In genomic region chr2:10001551-10001950, GRCh38 we compare ENCODE assay signal across 30 cellular contexts.
"Had no signal": no experiment of that assay in that cellular context is flagged by ENCODE, and none has a peak within 500 bp of the region (broad histone marks: within the 10 kb centered on the region; RNA-seq: fewer than 3 reads in every experiment).

No MANE protein-coding gene starts in this region.

- H3K27ac Mint-ChIP-seq: activated CD4-positive, alpha-beta T cell treated with anti-CD3 and anti-CD28 coated beads, Interleukin-2, amount 10 ng/mL, durations not matched to agents 7 days and 5 days; activated CD8-positive, alpha-beta memory T cell treated with anti-CD3 and anti-CD28 coated beads, Interleukin-2, amount 10 ng/mL, durations not matched to agents 7 days and 5 days; activated CD8-positive, alpha-beta T cell treated with anti-CD3 and anti-CD28 coated beads, Interleukin-2, amount 10 ng/mL, durations not matched to agents 7 days and 5 days; activated naive CD8-positive, alpha-beta T cell; dendritic cell treated with granulocyte-macrophage colony-stimulating factor and Interleukin-4, amounts not matched to agents 40 ng/mL and 50 ng/mL, for 4 days; neural progenitor cell; progenitor cell of endocrine pancreas had no signal

- H3K36me3 ChIP-seq: left ventricle myocardium inferior, neural progenitor cell, uterus had no signal

- H3K4me3 Mint-ChIP-seq: activated CD4-positive, alpha-beta T cell treated with anti-CD3 and anti-CD28 coated beads, Interleukin-2, amount 10 ng/mL, durations not matched to agents 7 days and 5 days; activated CD8-positive, alpha-beta memory T cell treated with anti-CD3 and anti-CD28 coated beads, Interleukin-2, amount 10 ng/mL, durations not matched to agents 7 days and 5 days; activated CD8-positive, alpha-beta T cell treated with anti-CD3 and anti-CD28 coated beads, Interleukin-2, amount 10 ng/mL, durations not matched to agents 7 days and 5 days; activated naive CD8-positive, alpha-beta T cell; central memory CD8-positive, alpha-beta T cell; dendritic cell treated with granulocyte-macrophage colony-stimulating factor and Interleukin-4, amounts not matched to agents 40 ng/mL and 50 ng/mL, for 4 days; endodermal cell; natural killer cell; neural progenitor cell had no signal

- DNase-seq: activated CD4-positive, alpha-beta T cell treated with anti-CD3 and anti-CD28 coated beads for 1 hour; activated CD4-positive, alpha-beta T cell treated with anti-CD3 and anti-CD28 coated beads, Interleukin-2, amount 10 ng/mL, durations not matched to agents 7 days and 5 days; activated CD8-positive, alpha-beta memory T cell treated with anti-CD3 and anti-CD28 coated beads, Interleukin-2, amount 10 ng/mL, durations not matched to agents 7 days and 5 days; activated CD8-positive, alpha-beta T cell treated with anti-CD3 and anti-CD28 coated beads, Interleukin-2, amount 10 ng/mL, durations not matched to agents 7 days and 5 days; activated naive CD4-positive, alpha-beta T cell treated with Interleukin-2 at 50 U/mL for 16 hours; activated T-cell treated with anti-CD3 and anti-CD28 coated beads, Interleukin-2, amount 50 U/mL, for 48 hours; anterior cingulate cortex; endodermal cell; glutamatergic neuron; islet precursor cell; left ventricle myocardium inferior; mesendoderm; natural killer cell; occipital lobe; stimulated activated CD4-positive, alpha-beta T cell treated with anti-CD3 and anti-CD28 coated beads, Interleukin-12 subunit alpha, Interleukin-12 subunit beta, amount 100 ng/mL, for 4 hours; stimulated activated CD4-positive, alpha-beta T cell treated with anti-CD3 and anti-CD28 coated beads, Interleukin-4, amount 100 ng/mL, for 1 hour; stimulated activated naive CD8-positive, alpha-beta T cell treated with anti-CD3 and anti-CD28 coated beads, Interleukin-15, Interleukin-2, amounts not matched to agents 100 U/mL and 50 U/mL, for 24 hours; T1000; testis; trophoblast cell had no signal

- H3K27me3 ChIP-seq: neural progenitor cell, testis, uterus had no signal

- H3K36me3 Mint-ChIP-seq: activated CD8-positive, alpha-beta memory T cell treated with anti-CD3 and anti-CD28 coated beads, Interleukin-2, amount 10 ng/mL, durations not matched to agents 7 days and 5 days; activated naive CD8-positive, alpha-beta T cell; natural killer cell; neural progenitor cell had no signal

- H3K4me1 Mint-ChIP-seq: activated CD4-positive, alpha-beta T cell treated with anti-CD3 and anti-CD28 coated beads, Interleukin-2, amount 10 ng/mL, durations not matched to agents 7 days and 5 days; central memory CD8-positive, alpha-beta T cell had no signal

- ATAC-seq: activated CD8-positive, alpha-beta memory T cell treated with anti-CD3 and anti-CD28 coated beads, Interleukin-2, amount 10 ng/mL, durations not matched to agents 7 days and 5 days; activated CD8-positive, alpha-beta T cell treated with anti-CD3 and anti-CD28 coated beads, Interleukin-2, amount 10 ng/mL, durations not matched to agents 7 days and 5 days; esophagus mucosa; natural killer cell; sciatic nerve; stimulated activated naive CD8-positive, alpha-beta T cell treated with anti-CD3 and anti-CD28 coated beads, Interleukin-15, Interleukin-2, amounts not matched to agents 100 U/mL and 50 U/mL, for 24 hours had no signal

- H3K4me2 ChIP-seq: neural progenitor cell had no signal

- H3K4me3 ChIP-seq: left ventricle myocardium inferior, lung, neural progenitor cell, skin epidermis, testis, uterus had no signal

- H3K9me3 Mint-ChIP-seq: activated CD4-positive, alpha-beta T cell treated with anti-CD3 and anti-CD28 coated beads, Interleukin-2, amount 10 ng/mL, durations not matched to agents 7 days and 5 days; central memory CD8-positive, alpha-beta T cell; dendritic cell treated with granulocyte-macrophage colony-stimulating factor and Interleukin-4, amounts not matched to agents 40 ng/mL and 50 ng/mL, for 4 days; endodermal cell; natural killer cell; neural progenitor cell had no signal

- H3K9me3 ChIP-seq: left ventricle myocardium inferior, testis, uterus had no signal

- H3K9ac ChIP-seq: neural progenitor cell had no signal

- H3K27me3 Mint-ChIP-seq: activated naive CD8-positive, alpha-beta T cell; central memory CD8-positive, alpha-beta T cell; progenitor cell of endocrine pancreas had no signal

- H3K4me1 ChIP-seq: neural progenitor cell, uterus had no signal

- H3K27ac ChIP-seq: left ventricle myocardium inferior, neural progenitor cell, testis had no signal
